Comparison of ENCODE assay signal across 9 cellular contexts in genomic region chr3:58422756-58423324, GRCh38. TPM values are rescaled to one million over a fixed set of nuclear protein-coding genes. Genes with fewer than 3 reads are reported as not detected.
A peak's percentile ranks its signal among the peaks of the same experiment; 100 is the strongest.
DNase-seq lines count a peak whose midpoint lies in the region; ATAC-seq and TF ChIP-seq lines count a peak whose summit lies in the region.
"Had no signal": no experiment of that assay in that cellular context is flagged by ENCODE, and none has a peak within 500 bp of the region (broad histone marks: within the 10 kb centered on the region; RNA-seq: fewer than 3 reads in every experiment).

No MANE protein-coding gene starts in this region.

- WGBS in psoas muscle, 3 donors = 73 to 76% (median 74%) methylated on average over 8 of the region's 8 CpGs

- intact Hi-C loops in psoas muscle (cut with DNase I) = no loop called here

- ATAC-seq in psoas muscle (no peak), omental fat pad (ENCODE audit: low FRiP score) (no peak)

- TF ChIP-seq CTCF in foreskin fibroblast (IDR thresholded peaks at IDR 0.05; ENCODE audit: low read depth, low read length) (no peak), psoas muscle (IDR thresholded peaks at IDR 0.05) (peak; percentile 10), omental fat pad (IDR thresholded peaks at IDR 0.05) (no peak)

- no peaks in the 10 kb centered on the region for H3K27me3 ChIP-seq in psoas muscle (ENCODE audit: insufficient read depth in 3 of 3, low read length in 2 of 3)

- no peaks in the 10 kb centered on the region for H3K9me3 ChIP-seq in psoas muscle

- H3K4me3 ChIP-seq in foreskin fibroblast (ENCODE audit: low read depth in 1 of 2, low read length in 2 of 2) (no peak overlapping the region), psoas muscle (no peak overlapping the region)

- H3K36me3 ChIP-seq in psoas muscle (ENCODE audit: insufficient read depth in 1 of 2, low read depth in 1 of 2) = peaks cover 8 to 78% of the 10 kb centered on the region in 2 donors

- DNase-seq in DMS 273 (lab: John Stamatoyannopoulos, UW; ENCODE audit: unreplicated experiment) (peak; percentile 51), DMS 273 treated with DMSO at 0.1 percent for 48 hours (lab: John Stamatoyannopoulos, UW) (no peak), OCI-M1 (lab: John Stamatoyannopoulos, UW) (peak; percentile 5), foreskin fibroblast (peak; percentile 23 to 54), psoas muscle (no peak), omental fat pad (ENCODE audit: low spot score) (no peak), NCI-H1436 (lab: John Stamatoyannopoulos, UW) (no peak), inferior parietal cortex (ENCODE audit: extremely low spot score) (no peak)

- H3K27ac ChIP-seq in psoas muscle = no peak overlapping the region
- H3K27ac ChIP-seq: 22Rv1 had no signal

- no peaks in the 10 kb centered on the region for H3K4me1 ChIP-seq in psoas muscle

RNA-seq across cellular contexts. Expression of gene PDHB, which starts 10.8 kb away (rescaled TPM):
- total RNA-seq in psoas muscle = 100 to 1,000 TPM; 105 to 158 (median 128) TPM
- 100 to 1,000 TPM; 116 to 137 (median 131) TPM for polyA plus RNA-seq in psoas muscle
- total RNA-seq in omental fat pad = 10 to 100 TPM; 59.6 to 87.6 (median 74.0) TPM

Comparison
In these comparisons a context has a peak if more than half of its experiments do, and no peak if none do; other contexts are left out.
1. DNase-seq: peak in DMS 273 (single experiment), OCI-M1 (single experiment) and foreskin fibroblast (2 of 2); none in DMS 273 treated with DMSO at 0.1 percent for 48 hours (single experiment), psoas muscle (0 of 2), omental fat pad (single experiment), NCI-H1436 (single experiment) and inferior parietal cortex (single experiment).